ENCODE assay signal across 17 cellular contexts in the genomic region with DNA sequence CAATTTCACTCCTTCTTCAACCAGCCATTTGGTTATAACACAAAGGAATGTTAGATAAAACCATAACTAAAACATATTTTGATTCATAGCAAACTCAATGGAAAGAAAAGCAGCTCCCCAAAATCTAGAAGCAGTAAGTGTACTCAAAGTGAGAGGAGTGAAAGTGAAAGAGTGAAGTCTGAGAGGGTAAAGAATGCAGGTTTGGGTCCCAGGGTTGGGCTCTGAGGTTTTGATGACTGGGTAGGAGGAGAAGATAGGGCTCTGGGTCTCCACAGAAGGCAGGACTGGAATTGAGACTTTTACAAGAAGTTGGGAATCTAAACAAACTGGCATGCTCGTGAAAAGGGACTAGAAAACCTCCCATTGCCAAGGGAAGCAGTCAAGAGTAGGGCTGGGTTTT.
DNase-seq lines count a peak whose midpoint lies in the region; ATAC-seq and TF ChIP-seq lines count a peak whose summit lies in the region.
"Had no signal": no experiment of that assay in that cellular context is flagged by ENCODE, and none has a peak within 500 bp of the region (broad histone marks: within the 10 kb centered on the region; RNA-seq: fewer than 3 reads in every experiment).

No MANE protein-coding gene starts in this region.

- POLR2A ChIA-PET in activated CD4-positive, alpha-beta T cell treated with anti-CD3 and anti-CD28 coated beads for 36 hours (lab: Charles Lee): no interaction called here
- POLR2A ChIA-PET in Panc1 (lab: Charles Lee): no interaction called here

- no TSS peak for BruUV-seq in Panc1 (replicated peaks; lab: Mats Ljungman, UMichigan)

- no peak overlapping the region for H3K4me3 ChIP-seq in Panc1 (ENCODE audit: low read depth in 2 of 2, low read length in 2 of 2)
- no peak overlapping the region for H3K4me3 ChIP-seq in lower leg skin (ENCODE audit: low read depth, poor library complexity, severe bottlenecking)

- H3K9me3 Mint-ChIP-seq in activated CD4-positive, alpha-beta T cell treated with anti-CD3 and anti-CD28 coated beads for 36 hours (ENCODE audit: low read depth): no peaks in the 10 kb centered on the region
- no peaks in the 10 kb centered on the region for H3K9me3 Mint-ChIP-seq in central memory CD8-positive, alpha-beta T cell
- H3K9me3 Mint-ChIP-seq: activated B cell treated with CpG ODN at 0.5 μM for 24 hours, immature natural killer cell had no signal

- H3K27ac Mint-ChIP-seq in activated CD4-positive, alpha-beta T cell treated with anti-CD3 and anti-CD28 coated beads for 36 hours: peak overlapping the region; percentile 37
- H3K27ac Mint-ChIP-seq in central memory CD8-positive, alpha-beta T cell (ENCODE audit: low read depth): peak overlapping the region; percentile 3
- H3K27ac Mint-ChIP-seq: activated B cell treated with CpG ODN at 0.5 μM for 24 hours, IgD-negative memory B cell had no signal

- peaks cover 12% of the 10 kb centered on the region; the same call in 1 of the 2 replicates for H3K9me3 ChIP-seq in Panc1 (ENCODE audit: control insufficient read depth, insufficient read depth, low read depth, low read length)

- peaks cover 8% of the 10 kb centered on the region for H3K4me1 Mint-ChIP-seq in activated CD4-positive, alpha-beta T cell treated with anti-CD3 and anti-CD28 coated beads for 36 hours
- H3K4me1 Mint-ChIP-seq in central memory CD8-positive, alpha-beta T cell: peaks cover 6% of the 10 kb centered on the region
- H3K4me1 Mint-ChIP-seq: activated B cell treated with CpG ODN at 0.5 μM for 24 hours had no signal

- TF ChIP-seq POLR2A in lower leg skin (IDR thresholded peaks at IDR 0.05): no peak

- intact Hi-C loops in activated CD4-positive, alpha-beta T cell treated with anti-CD3 and anti-CD28 coated beads for 36 hours (cut with DNase I, micrococcal nuclease): no loop called here
- intact Hi-C loops in Panc1 (cut with micrococcal nuclease; ENCODE audit: unreplicated experiment) (no loop called here), posterior cingulate gyrus (cut with DNase I) (no loop called here), lower leg skin (cut with DNase I; ENCODE audit: low total_unique reads) (no loop called here)

- H3K27ac ChIP-seq in Panc1 (ENCODE audit: low read length): peak overlapping the region; percentile 39; the same call in 1 of the 2 replicates
- H3K27ac ChIP-seq: epithelial cell of prostate had no signal

- in situ Hi-C loops in Panc1 (cut with HindIII; ENCODE audit: low pct_unique_long_range_greater_than_20kb, low sequenced_read_pairs): no loop called here

- CTCF ChIA-PET in activated CD4-positive, alpha-beta T cell treated with anti-CD3 and anti-CD28 coated beads for 36 hours (lab: Charles Lee): interaction anchor here (1.2 kb wide), 1 partner anchor 328 kb away, joined by 3 read pairs; no protein-coding TSS in a partner anchor
- CTCF ChIA-PET in Panc1 (lab: Charles Lee): no interaction called here

- H3K27me3 ChIP-seq in Panc1 (ENCODE audit: control insufficient read depth, insufficient read depth, low read length): no peaks in the 10 kb centered on the region

- H3K4me1 ChIP-seq in Panc1 (ENCODE audit: control insufficient read depth, insufficient read depth, low read length): no peaks in the 10 kb centered on the region

- peak; percentile 97 for ATAC-seq in activated CD4-positive, alpha-beta T cell treated with anti-CD3 and anti-CD28 coated beads for 36 hours
- ATAC-seq in GM18868 (IDR thresholded peaks at IDR 0.05; ENCODE audit: unreplicated experiment): peak; percentile 39
- ATAC-seq in Panc1: no peak
- no peak for ATAC-seq in central memory CD8-positive, alpha-beta T cell (replicated peaks; ENCODE audit: extremely low read depth, poor library complexity, severe bottlenecking)
- no peak for ATAC-seq in HG03095 (IDR thresholded peaks at IDR 0.05; ENCODE audit: unreplicated experiment)
- ATAC-seq: PC-3 had no signal

- 83 to 96% methylated on average over 1 of the region's 1 CpG for WGBS in lower leg skin, 2 donors

- H3K36me3 ChIP-seq in Panc1 (ENCODE audit: control insufficient read depth, insufficient read depth, low read length): no peaks in the 10 kb centered on the region

- H3K27me3 Mint-ChIP-seq in activated CD4-positive, alpha-beta T cell treated with anti-CD3 and anti-CD28 coated beads for 36 hours: no peaks in the 10 kb centered on the region
- no peaks in the 10 kb centered on the region for H3K27me3 Mint-ChIP-seq in central memory CD8-positive, alpha-beta T cell
- H3K27me3 Mint-ChIP-seq: activated B cell treated with CpG ODN at 0.5 μM for 24 hours, IgD-negative memory B cell had no signal

- no peak for TF ChIP-seq CTCF in Panc1 (IDR thresholded peaks at IDR 0.05)
- TF ChIP-seq CTCF in lower leg skin (IDR thresholded peaks at IDR 0.05): no peak

- peaks cover 3% of the 10 kb centered on the region for H3K36me3 Mint-ChIP-seq in activated CD4-positive, alpha-beta T cell treated with anti-CD3 and anti-CD28 coated beads for 36 hours (ENCODE audit: low read depth)
- H3K36me3 Mint-ChIP-seq in central memory CD8-positive, alpha-beta T cell (ENCODE audit: insufficient read depth): peaks cover 6% of the 10 kb centered on the region

- H3K4me3 Mint-ChIP-seq in activated CD4-positive, alpha-beta T cell treated with anti-CD3 and anti-CD28 coated beads for 36 hours: peak overlapping the region; percentile 7
- H3K4me3 Mint-ChIP-seq in central memory CD8-positive, alpha-beta T cell: no peak overlapping the region
- H3K4me3 Mint-ChIP-seq: activated B cell treated with CpG ODN at 0.5 μM for 24 hours, CD14-positive monocyte, IgD-negative memory B cell had no signal

- DNase-seq in activated CD4-positive, alpha-beta T cell treated with anti-CD3 and anti-CD28 coated beads for 36 hours: peak; percentile 56
- no peak for DNase-seq in activated CD4-positive, alpha-beta T cell treated with anti-CD3 and anti-CD28 coated beads for 4 hours
- DNase-seq in Panc1 (ENCODE audit: low read depth, low spot score) (no peak), posterior cingulate gyrus (no peak), lower leg skin (ENCODE audit: low spot score in 2 of 2) (no peak)
- DNase-seq in central memory CD8-positive, alpha-beta T cell (ENCODE audit: low spot score in 2 of 2): no peak
- DNase-seq: 8988T; activated B cell treated with CpG ODN at 0.5 μM for 24 hours; activated effector memory CD4-positive, alpha-beta T cell treated with Interleukin-2 at 50 U/mL for 16 hours; immature natural killer cell; occipital lobe; PC-3 had no signal

Comparison
In these comparisons a context has a peak if more than half of its experiments do, and no peak if none do; other contexts are left out.
1. ATAC-seq: peak in activated CD4-positive, alpha-beta T cell treated with anti-CD3 and anti-CD28 coated beads for 36 hours (single experiment) and GM18868 (single experiment); none in Panc1 (single experiment), central memory CD8-positive, alpha-beta T cell (single experiment) and HG03095 (single experiment).